In the genomic region with DNA sequence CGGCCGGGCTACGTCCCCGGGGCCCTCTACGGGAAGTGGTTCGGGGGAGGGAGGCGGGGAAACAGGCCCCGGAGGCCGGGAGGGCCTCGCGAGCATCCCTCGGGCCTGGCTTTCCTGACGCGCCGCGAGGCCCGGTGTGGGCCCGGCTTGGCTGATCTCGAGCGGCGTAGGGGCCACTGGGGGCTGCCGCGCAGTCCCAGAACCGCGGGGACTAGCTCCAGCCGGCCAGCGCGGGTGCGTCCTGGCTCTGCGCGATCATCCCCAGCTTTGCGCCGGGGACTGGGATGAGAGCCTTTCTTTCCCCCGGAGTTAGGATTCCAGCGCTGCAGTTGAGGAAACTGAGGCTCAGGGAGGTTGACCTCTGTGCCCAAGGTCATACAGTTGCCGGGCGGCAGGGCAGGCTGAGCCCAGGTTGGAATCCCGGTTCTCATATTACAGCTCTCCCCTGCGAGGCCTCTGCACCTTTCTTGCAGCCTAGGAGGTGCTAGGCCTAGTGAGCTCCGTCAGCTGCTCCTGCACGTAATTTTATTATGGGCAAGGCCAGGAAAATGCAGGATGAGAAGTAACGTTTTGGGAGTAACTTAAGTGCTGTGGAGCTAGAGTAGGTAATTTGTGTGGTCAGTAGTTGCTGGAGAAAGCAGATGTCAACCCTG, we compare ENCODE assay signal across 8 cellular contexts. TPM values are rescaled to one million over a fixed set of nuclear protein-coding genes. Genes with fewer than 3 reads are reported as not detected.
DNase-seq lines count a peak whose midpoint lies in the region; ATAC-seq and TF ChIP-seq lines count a peak whose summit lies in the region.

No MANE protein-coding gene starts in this region.

- no peaks in the 10 kb centered on the region for H3K27me3 ChIP-seq in heart right ventricle

- TF ChIP-seq CTCF in heart right ventricle (IDR thresholded peaks at IDR 0.05): no peak

- peaks cover 75% of the 10 kb centered on the region for H3K4me1 Mint-ChIP-seq in activated CD4-positive, alpha-beta T cell treated with anti-CD3 and anti-CD28 coated beads, Interleukin-2, amount 10 ng/mL, durations not matched to agents 7 days and 5 days

- no peaks in the 10 kb centered on the region for H3K36me3 ChIP-seq in heart right ventricle

- H3K4me3 ChIP-seq in heart right ventricle: peak overlapping the region; percentile 67 to 91 (median 85)

- no peaks in the 10 kb centered on the region for H3K9me3 Mint-ChIP-seq in activated CD4-positive, alpha-beta T cell treated with anti-CD3 and anti-CD28 coated beads, Interleukin-2, amount 10 ng/mL, durations not matched to agents 7 days and 5 days

- H3K27ac ChIP-seq in heart right ventricle: peak overlapping the region; percentile 18 to 92 (median 88)

- POLR2A ChIA-PET in activated CD4-positive, alpha-beta T cell treated with anti-CD3 and anti-CD28 coated beads, Interleukin-2, amount 10 ng/mL, durations not matched to agents 7 days and 5 days (lab: Charles Lee): no interaction called here

- H3K27ac Mint-ChIP-seq in activated CD4-positive, alpha-beta T cell treated with anti-CD3 and anti-CD28 coated beads, Interleukin-2, amount 10 ng/mL, durations not matched to agents 7 days and 5 days: peak overlapping the region; percentile 84

- peak overlapping the region; percentile 87 for H3K4me3 Mint-ChIP-seq in activated CD4-positive, alpha-beta T cell treated with anti-CD3 and anti-CD28 coated beads, Interleukin-2, amount 10 ng/mL, durations not matched to agents 7 days and 5 days

- H3K27me3 Mint-ChIP-seq in activated CD4-positive, alpha-beta T cell treated with anti-CD3 and anti-CD28 coated beads, Interleukin-2, amount 10 ng/mL, durations not matched to agents 7 days and 5 days: no peaks in the 10 kb centered on the region

- DNase-seq in activated CD4-positive, alpha-beta T cell treated with anti-CD3 and anti-CD28 coated beads, Interleukin-2, amount 10 ng/mL, durations not matched to agents 7 days and 5 days: peak; percentile 29
- no peak for DNase-seq in activated CD4-positive, alpha-beta T cell treated with anti-CD3 and anti-CD28 coated beads, Interleukin-2, amount 50 U/mL, for 4 hours
- peak; percentile 28 for DNase-seq in LHCN-M2 (ENCODE audit: low read depth)
- peak; percentile 43 to 53 for DNase-seq in activated T-cell treated with anti-CD3 and anti-CD28 coated beads, Interleukin-2, amount 50 U/mL, for 48 hours
- no peak for DNase-seq in heart right ventricle
- peak; percentile 44 for DNase-seq in pons (ENCODE audit: low spot score)
- DNase-seq in cerebellar nuclear complex (lab: John Stamatoyannopoulos, UW): no peak

- peaks cover 4 to 82% (median 62%) of the 10 kb centered on the region in 9 donors for H3K4me1 ChIP-seq in heart right ventricle

- intact Hi-C loops in heart right ventricle (cut with DNase I): loop anchor here in 2 of 10 donors (2.0 kb wide), 2 partner anchors 32 to 58 kb away; no protein-coding TSS in a partner anchor

- peak in 7 of 8 donors; percentile 3 to 59 (median 24) for ATAC-seq in heart right ventricle
- no peak for ATAC-seq in GM21423 (IDR thresholded peaks at IDR 0.05; ENCODE audit: unreplicated experiment)

- CTCF ChIA-PET in activated CD4-positive, alpha-beta T cell treated with anti-CD3 and anti-CD28 coated beads, Interleukin-2, amount 10 ng/mL, durations not matched to agents 7 days and 5 days (lab: Charles Lee): interaction anchor here (0.7 to 1.7 kb wide), 10 partner anchors 8 to 1209 kb away, joined by 3 to 8 read pairs (median 4); a partner anchor contains a TSS

- peaks cover 2% of the 10 kb centered on the region for H3K36me3 Mint-ChIP-seq in activated CD4-positive, alpha-beta T cell treated with anti-CD3 and anti-CD28 coated beads, Interleukin-2, amount 10 ng/mL, durations not matched to agents 7 days and 5 days (ENCODE audit: low read depth)

- H3K9me3 ChIP-seq in heart right ventricle: no peaks in the 10 kb centered on the region

- 1% methylated on average over 40 to 42 of the region's 42 CpGs for WGBS in heart right ventricle, 2 donors

RNA-seq across cellular contexts. Expression of a gene that starts 0.5 kb away (rescaled TPM):
- 10 to 100 TPM; 58.9 to 62.2 TPM for total RNA-seq in activated CD4-positive, alpha-beta T cell treated with anti-CD3 and anti-CD28 coated beads, Interleukin-2, amount 10 ng/mL, durations not matched to agents 7 days and 5 days
- 12.1 and 15.7 TPM in 2 replicates for total RNA-seq in LHCN-M2 (2014; rRNA removed)
- polyA plus RNA-seq in LHCN-M2 (2012): 6.0 TPM
- 10 to 100 TPM; 28.0 to 61.0 (median 34.9) TPM for total RNA-seq in heart right ventricle
- polyA plus RNA-seq in heart right ventricle: 10 to 100 TPM; 18.9 to 26.9 TPM

Comparison
In these comparisons a context has a peak if more than half of its experiments do, and no peak if none do; other contexts are left out.
1. DNase-seq: peak in activated CD4-positive, alpha-beta T cell treated with anti-CD3 and anti-CD28 coated beads, Interleukin-2, amount 10 ng/mL, durations not matched to agents 7 days and 5 days (single experiment), LHCN-M2 (single experiment), activated T-cell treated with anti-CD3 and anti-CD28 coated beads, Interleukin-2, amount 50 U/mL, for 48 hours (2 of 2) and pons (single experiment); none in activated CD4-positive, alpha-beta T cell treated with anti-CD3 and anti-CD28 coated beads, Interleukin-2, amount 50 U/mL, for 4 hours (0 of 2), heart right ventricle (0 of 2) and cerebellar nuclear complex (0 of 2).